In the genomic region with DNA sequence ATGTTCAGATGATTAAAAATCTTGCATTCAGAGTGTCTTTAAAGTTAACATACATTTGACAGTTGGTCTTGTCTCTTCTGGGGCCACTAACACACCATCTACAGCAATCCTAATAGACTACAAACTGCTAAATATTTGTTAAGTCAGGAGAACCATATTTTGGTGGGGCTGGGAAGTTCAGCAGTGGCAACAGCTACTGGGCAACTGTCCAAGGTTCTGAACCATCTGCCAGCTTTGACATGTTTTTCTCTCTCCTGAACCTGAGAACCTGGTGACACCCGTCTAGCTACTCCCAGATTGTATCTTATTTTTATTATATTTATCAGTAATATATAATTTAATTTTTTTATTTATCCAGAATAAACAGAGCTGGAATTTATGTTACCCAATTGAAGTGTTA, we compare ENCODE assay signal across 11 cellular contexts.
DNase-seq lines count a peak whose midpoint lies in the region; ATAC-seq and TF ChIP-seq lines count a peak whose summit lies in the region.
"Had no signal": no experiment of that assay in that cellular context is flagged by ENCODE, and none has a peak within 500 bp of the region (broad histone marks: within the 10 kb centered on the region; RNA-seq: fewer than 3 reads in every experiment).

No MANE protein-coding gene starts in this region.

- in situ Hi-C loops in ACHN (cut with HindIII; ENCODE audit: low pct_ligation_motif_present, low pct_unique_long_range_greater_than_20kb, low sequenced_read_pairs) = no loop called here

- ATAC-seq in upper lobe of right lung = no peak
- no peak for ATAC-seq in GM19351 (IDR thresholded peaks at IDR 0.05; ENCODE audit: unreplicated experiment)

- H3K27ac ChIP-seq in upper lobe of right lung (no peak overlapping the region), left ventricle myocardium inferior (replicated peaks) (no peak overlapping the region)
- H3K27ac ChIP-seq: esophagus muscularis mucosa, VCaP had no signal

- TF ChIP-seq CTCF in upper lobe of right lung (IDR thresholded peaks at IDR 0.05) = no peak
- no peak for TF ChIP-seq CTCF in left ventricle myocardium inferior (IDR thresholded peaks at IDR 0.05; ENCODE audit: borderline replicate concordance)

- H3K4me3 ChIP-seq in H7 (ENCODE audit: insufficient read depth, low read depth, low read length) (no peak overlapping the region), upper lobe of right lung (no peak overlapping the region), left ventricle myocardium inferior (no peak overlapping the region)
- H3K4me3 ChIP-seq: esophagus muscularis mucosa had no signal

- DNase-seq in ACHN (peak; percentile 25), H7 (peak; percentile 0), NCI-H446 (lab: John Stamatoyannopoulos, UW) (peak; percentile 84 to 95), dermis microvascular lymphatic vessel endothelial cell (ENCODE audit: low read depth in 2 of 2) (peak; percentile 7 to 49), upper lobe of right lung (no peak), left ventricle myocardium inferior (no peak)
- DNase-seq in activated CD4-positive, CD25-positive, alpha-beta regulatory T cell (lab: John Stamatoyannopoulos, UW) = no peak
- DNase-seq: stimulated activated CD4-positive, alpha-beta T cell treated with anti-CD3 and anti-CD28 coated beads, Interleukin-15, amount 100 ng/mL, for 24 hours had no signal

- no peaks in the 10 kb centered on the region for H3K9me3 ChIP-seq in upper lobe of right lung
- H3K9me3 ChIP-seq in left ventricle myocardium inferior (replicated peaks) = no peaks in the 10 kb centered on the region
- H3K9me3 ChIP-seq: esophagus muscularis mucosa had no signal

- H3K36me3 ChIP-seq in H7 (replicated peaks; ENCODE audit: control insufficient read depth, insufficient read depth, low read length) = no peaks in the 10 kb centered on the region
- H3K36me3 ChIP-seq in upper lobe of right lung = no peaks in the 10 kb centered on the region
- no peaks in the 10 kb centered on the region for H3K36me3 ChIP-seq in left ventricle myocardium inferior
- H3K36me3 ChIP-seq: esophagus muscularis mucosa had no signal

- H3K27me3 ChIP-seq in H7 (ENCODE audit: control insufficient read depth, insufficient read depth, low read length) (no peaks in the 10 kb centered on the region), upper lobe of right lung (no peaks in the 10 kb centered on the region), left ventricle myocardium inferior (ENCODE audit: low read depth) (no peaks in the 10 kb centered on the region)
- H3K27me3 ChIP-seq: esophagus muscularis mucosa had no signal

- intact Hi-C loops in upper lobe of right lung (cut with DNase I) (no loop called here), left ventricle myocardium inferior (cut with micrococcal nuclease) (loop anchor here (10.0 kb wide), 1 partner anchor 65 kb away; no protein-coding TSS in a partner anchor)

- H3K4me1 ChIP-seq in upper lobe of right lung (no peaks in the 10 kb centered on the region), left ventricle myocardium inferior (no peaks in the 10 kb centered on the region)
- H3K4me1 ChIP-seq: esophagus muscularis mucosa had no signal

Comparison
In these comparisons a context has a peak if more than half of its experiments do, and no peak if none do; other contexts are left out.
1. DNase-seq: peak in ACHN (single experiment), H7 (single experiment), NCI-H446 (2 of 2) and dermis microvascular lymphatic vessel endothelial cell (2 of 2); none in upper lobe of right lung (single experiment), activated CD4-positive, CD25-positive, alpha-beta regulatory T cell (0 of 4) and left ventricle myocardium inferior (single experiment).